9 cellular contexts compared by ENCODE assay signal in genomic region chr5:90472783-90473182, GRCh38. TPM values are rescaled to one million over a fixed set of nuclear protein-coding genes. Genes with fewer than 3 reads are reported as not detected.
DNase-seq lines count a peak whose midpoint lies in the region; ATAC-seq, FAIRE-seq and TF ChIP-seq lines count a peak whose summit lies in the region.
"Had no signal": no experiment of that assay in that cellular context is flagged by ENCODE, and none has a peak within 500 bp of the region (broad histone marks: within the 10 kb centered on the region; RNA-seq: fewer than 3 reads in every experiment).

No MANE protein-coding gene starts in this region.

- H3K4me1 ChIP-seq in heart right ventricle, result peaks cover 0 to 30% (median 19%) of the 10 kb centered on the region in 9 donors
- H3K4me1 ChIP-seq in astrocyte (ENCODE audit: insufficient read depth, low read length), result peaks cover 11% of the 10 kb centered on the region
- H3K4me1 ChIP-seq in right lobe of liver, result peaks cover 0 to 15% (median 0%) of the 10 kb centered on the region in 4 donors
- H3K4me1 ChIP-seq in upper lobe of right lung, result peaks cover 9% of the 10 kb centered on the region

- H3K9me3 ChIP-seq in heart right ventricle (peaks cover 0 to 13% (median 0%) of the 10 kb centered on the region in 11 donors), astrocyte (ENCODE audit: insufficient read depth, low read depth, low read length) (no peaks in the 10 kb centered on the region), right lobe of liver (no peaks in the 10 kb centered on the region), upper lobe of right lung (no peaks in the 10 kb centered on the region)

- no peak for TF ChIP-seq CTCF in heart right ventricle (IDR thresholded peaks at IDR 0.05)
- no peak for TF ChIP-seq CTCF in astrocyte (IDR thresholded peaks at IDR 0.05; ENCODE audit: insufficient read depth, low read depth, low read length)
- TF ChIP-seq CTCF in right lobe of liver (IDR thresholded peaks at IDR 0.05), result no peak
- TF ChIP-seq CTCF in upper lobe of right lung (IDR thresholded peaks at IDR 0.05), result no peak

- no peak for DNase-seq in heart right ventricle
- no peak for DNase-seq in left ventricle myocardium superior
- DNase-seq in astrocyte (ENCODE audit: low read depth), result no peak
- no peak for DNase-seq in right lobe of liver
- DNase-seq in upper lobe of right lung, result no peak
- no peak for DNase-seq in DMS79 treated with DMSO at 0.1 percent for 48 hours (lab: John Stamatoyannopoulos, UW)
- DNase-seq in NCI-H510A (lab: John Stamatoyannopoulos, UW), result no peak
- DNase-seq: Right ventricle myocardium superior had no signal

- peak overlapping the region; percentile 97 for H3K4me3 Mint-ChIP-seq in astrocyte (ENCODE audit: unreplicated experiment)

- ATAC-seq in heart right ventricle, result no peak
- ATAC-seq in left ventricle myocardium superior, result no peak
- ATAC-seq in right lobe of liver, result no peak
- no peak for ATAC-seq in upper lobe of right lung
- ATAC-seq in HG02870 (IDR thresholded peaks at IDR 0.05; ENCODE audit: unreplicated experiment), result no peak

- no peaks in the 10 kb centered on the region for H3K36me3 Mint-ChIP-seq in astrocyte (ENCODE audit: low read depth, unreplicated experiment)

- no peaks in the 10 kb centered on the region for H3K27me3 Mint-ChIP-seq in astrocyte (ENCODE audit: low read depth, unreplicated experiment)

- H3K27ac ChIP-seq in heart right ventricle (no peak overlapping the region), astrocyte (ENCODE audit: low read depth, low read length) (no peak overlapping the region), right lobe of liver (no peak overlapping the region), upper lobe of right lung (no peak overlapping the region)

- H3K27ac Mint-ChIP-seq in astrocyte (ENCODE audit: unreplicated experiment), result no peak overlapping the region

- H3K9ac ChIP-seq in astrocyte (ENCODE audit: low read length), result no peak overlapping the region

- TF ChIP-seq POLR2A in right lobe of liver (IDR thresholded peaks at IDR 0.05), result no peak

- H3K9me3 Mint-ChIP-seq in astrocyte (ENCODE audit: unreplicated experiment), result peaks cover 2% of the 10 kb centered on the region

- intact Hi-C loops in heart right ventricle (cut with DNase I), result loop anchor here in 4 of 10 donors (5.0 to 10.0 kb wide), 3 partner anchors 52 to 65 kb away; partner anchors contain the start of genes LYSMD3 (in 3 of the 4) and CETN3 (in 2 of the 4)
- intact Hi-C loops in left ventricle myocardium superior (cut with micrococcal nuclease), result no loop called here
- intact Hi-C loops in right lobe of liver (cut with DNase I), result no loop called here
- intact Hi-C loops in upper lobe of right lung (cut with DNase I), result no loop called here

- H3K4me3 ChIP-seq in heart right ventricle (peak overlapping the region in 6 of 10 donors; percentile 79 to 95 (median 90)), astrocyte (ENCODE audit: insufficient read depth, low read depth, low read length) (peak overlapping the region; percentile 72), right lobe of liver (peak overlapping the region; percentile 82 to 91 (median 88)), upper lobe of right lung (peak overlapping the region; percentile 79)

- no peak overlapping the region for H2AFZ ChIP-seq in astrocyte (ENCODE audit: low read depth, low read length)

- H3K79me2 ChIP-seq in astrocyte (ENCODE audit: insufficient read depth, low read length), result peaks cover 7% of the 10 kb centered on the region

- FAIRE-seq in astrocyte (lab: Jason Lieb, UNC), result no peak

- H4K20me1 ChIP-seq in astrocyte (ENCODE audit: insufficient read depth, low read length), result no peaks in the 10 kb centered on the region

- no peaks in the 10 kb centered on the region for H3K36me3 ChIP-seq in heart right ventricle
- H3K36me3 ChIP-seq in astrocyte (ENCODE audit: insufficient read depth, low read length), result no peaks in the 10 kb centered on the region
- H3K36me3 ChIP-seq in right lobe of liver, result no peaks in the 10 kb centered on the region
- no peaks in the 10 kb centered on the region for H3K36me3 ChIP-seq in upper lobe of right lung

- peak overlapping the region; percentile 98 for H3K4me2 ChIP-seq in astrocyte (ENCODE audit: low read length)

- H3K27me3 ChIP-seq in heart right ventricle, result no peaks in the 10 kb centered on the region
- no peaks in the 10 kb centered on the region for H3K27me3 ChIP-seq in astrocyte (ENCODE audit: insufficient read depth, low read length)
- no peaks in the 10 kb centered on the region for H3K27me3 ChIP-seq in right lobe of liver
- no peaks in the 10 kb centered on the region for H3K27me3 ChIP-seq in upper lobe of right lung

- 90 to 94% methylated on average over 3 of the region's 3 CpGs for WGBS in heart right ventricle, 2 donors
- WGBS in right lobe of liver (ENCODE audit: insufficient coverage, low coverage, low lambda C conversion rate, missing lambda C conversion rate), result 40% methylated on average over 2 of the region's 3 CpGs

- H3K4me1 Mint-ChIP-seq in astrocyte (ENCODE audit: low read depth, unreplicated experiment), result peaks cover 11% of the 10 kb centered on the region

RNA-seq across cellular contexts. Expression of gene MBLAC2, which starts 1.8 kb away (rescaled TPM):
- total RNA-seq in heart right ventricle, result 1 to 10 TPM; 3.1 to 4.8 (median 3.5) TPM
- polyA plus RNA-seq in heart right ventricle, result 1 to 10 TPM; 1.0 to 1.3 TPM
- 4.1 TPM for total RNA-seq in left ventricle myocardium superior
- 4.3 and 5.1 TPM in 2 replicates for total RNA-seq in astrocyte
- total RNA-seq in right lobe of liver, result 1 to 10 TPM; 2.3 to 5.3 (median 3.9) TPM
- total RNA-seq in upper lobe of right lung, result 4.5 TPM

RNA-seq across cellular contexts. Expression of gene POLR3G, which starts 1.9 kb away (rescaled TPM):
- total RNA-seq in heart right ventricle (1 to 10 TPM in 2 of 10 donors, under 1 TPM in 8; 0.13 to 2.1 (median 0.54) TPM), left ventricle myocardium superior (1.5 TPM), astrocyte (6.3 and 7.8 TPM in 2 replicates), right lobe of liver (1 to 10 TPM; 1.2 to 7.7 (median 2.0) TPM), upper lobe of right lung (0.93 TPM)
- polyA plus RNA-seq in heart right ventricle, result 1 to 10 TPM in 1 of 2 donors, under 1 TPM in 1; 0.38 to 2.0 TPM

RNA-seq across cellular contexts. Expression of gene LYSMD3, which starts 56.6 kb away (rescaled TPM):
- total RNA-seq in heart right ventricle, result 10 to 100 TPM; 15.2 to 26.7 (median 19.6) TPM
- 1 to 10 TPM; 5.8 to 9.8 TPM for polyA plus RNA-seq in heart right ventricle
- 19.8 TPM for total RNA-seq in left ventricle myocardium superior
- total RNA-seq in astrocyte, result 25.4 and 26.9 TPM in 2 replicates
- total RNA-seq in right lobe of liver, result 10 to 100 TPM; 11.4 to 16.6 (median 13.3) TPM
- 21.0 TPM for total RNA-seq in upper lobe of right lung
